15 cellular contexts compared by ENCODE assay signal in genomic region chr1:241810769-241811402, GRCh38. TPM values are rescaled to one million over a fixed set of nuclear protein-coding genes. Genes with fewer than 3 reads are reported as not detected.
DNase-seq lines count a peak whose midpoint lies in the region; ATAC-seq and TF ChIP-seq lines count a peak whose summit lies in the region.
"Had no signal": no experiment of that assay in that cellular context is flagged by ENCODE, and none has a peak within 500 bp of the region (broad histone marks: within the 10 kb centered on the region; RNA-seq: fewer than 3 reads in every experiment).

No MANE protein-coding gene starts in this region.

- DNase-seq in IMR-90 (no peak), HAP-1 (ENCODE audit: low spot score in 2 of 2) (no peak), NCI-H2196 treated with DMSO at 0.1 percent for 48 hours (lab: John Stamatoyannopoulos, UW; ENCODE audit: unreplicated experiment) (no peak), posterior cingulate gyrus (no peak), NCI-H2029 (lab: John Stamatoyannopoulos, UW) (no peak)
- DNase-seq in naive thymus-derived CD4-positive, alpha-beta T cell: no peak
- DNase-seq: activated CD4-positive, alpha-beta memory T cell treated with anti-CD3 and anti-CD28 coated beads, Interleukin-2, amount 10 ng/mL, durations not matched to agents 7 days and 5 days; activated effector memory CD4-positive, alpha-beta T cell treated with Interleukin-2 at 50 U/mL for 16 hours; NCI-H774; SJCRH30; stimulated activated naive CD8-positive, alpha-beta T cell treated with anti-CD3 and anti-CD28 coated beads, Interleukin-15, amount 100 ng/mL, for 72 hours had no signal

- H4K20me1 ChIP-seq in IMR-90 (ENCODE audit: insufficient read depth, low read length): no peaks in the 10 kb centered on the region
- H4K20me1 ChIP-seq: BLaER1 treated with 17β-estradiol and CSF1 and Interleukin-3, amounts not matched to agents 10 nM and 100 nM had no signal

- H3K36me3 Mint-ChIP-seq in naive thymus-derived CD4-positive, alpha-beta T cell: no peaks in the 10 kb centered on the region

- H3K27me3 ChIP-seq in IMR-90 (ENCODE audit: control insufficient read depth, insufficient read depth, low read length) (no peaks in the 10 kb centered on the region), HAP-1 (ENCODE audit: low read depth) (no peaks in the 10 kb centered on the region)
- no peaks in the 10 kb centered on the region for H3K27me3 ChIP-seq in naive thymus-derived CD4-positive, alpha-beta T cell (ENCODE audit: control insufficient read depth in 2 of 2, insufficient read depth in 2 of 2, low read length in 2 of 2)
- H3K27me3 ChIP-seq: BLaER1 treated with 17β-estradiol and CSF1 and Interleukin-3, amounts not matched to agents 10 nM and 100 nM; SJCRH30 had no signal

- H3K79me1 ChIP-seq in IMR-90 (ENCODE audit: low read depth in 1 of 2, low read length in 2 of 2): no peaks in the 10 kb centered on the region

- no peak overlapping the region for H4K8ac ChIP-seq in IMR-90 (ENCODE audit: low read depth in 2 of 2, low read length in 2 of 2)

- H3K27ac ChIP-seq in IMR-90 (ENCODE audit: insufficient read depth, low read length): no peak overlapping the region
- no peak overlapping the region for H3K27ac ChIP-seq in naive thymus-derived CD4-positive, alpha-beta T cell (ENCODE audit: low read depth, low read length)
- H3K27ac ChIP-seq: BLaER1 treated with 17β-estradiol and CSF1 and Interleukin-3, amounts not matched to agents 10 nM and 100 nM; SJCRH30 had no signal

- no peak for TF ChIP-seq RAD21 in IMR-90 (IDR thresholded peaks at IDR 0.05; ENCODE audit: low read length)

- no peak overlapping the region for H3K4me3 Mint-ChIP-seq in naive thymus-derived CD4-positive, alpha-beta T cell
- H3K4me3 Mint-ChIP-seq: activated CD4-positive, alpha-beta memory T cell treated with anti-CD3 and anti-CD28 coated beads, Interleukin-2, amount 10 ng/mL, durations not matched to agents 7 days and 5 days; neural crest cell; stimulated activated naive CD8-positive, alpha-beta T cell treated with anti-CD3 and anti-CD28 coated beads, Interleukin-15, amount 100 ng/mL, for 72 hours had no signal

- H3K9ac ChIP-seq in IMR-90 (ENCODE audit: low read depth, low read length): no peak overlapping the region
- H3K9ac ChIP-seq: BLaER1 treated with 17β-estradiol and CSF1 and Interleukin-3, amounts not matched to agents 10 nM and 100 nM had no signal

- WGBS in IMR-90 (ENCODE audit: extremely low coverage in 2 of 2, insufficient read length in 1 of 2), 2 experiments: 100% methylated on average over 2 of the region's 8 CpGs; no CpG with 5 or more reads in 1 of the 2 experiments

- no peak overlapping the region for H2BK20ac ChIP-seq in IMR-90 (ENCODE audit: low read depth, low read length)

- H3K4me1 ChIP-seq in IMR-90 (ENCODE audit: control insufficient read depth, insufficient read depth, low read length) (0 out of 2 replicates have a peak, but pooled peaks cover 2% of the 10 kb centered on the region), HAP-1 (no peaks in the 10 kb centered on the region)
- H3K4me1 ChIP-seq in naive thymus-derived CD4-positive, alpha-beta T cell (ENCODE audit: control insufficient read depth in 2 of 2, insufficient read depth in 2 of 2, low read length in 2 of 2): no peaks in the 10 kb centered on the region
- H3K4me1 ChIP-seq: BLaER1 treated with 17β-estradiol and CSF1 and Interleukin-3, amounts not matched to agents 10 nM and 100 nM; SJCRH30 had no signal

- H3K9me3 Mint-ChIP-seq in naive thymus-derived CD4-positive, alpha-beta T cell: no peaks in the 10 kb centered on the region
- H3K9me3 Mint-ChIP-seq: activated CD4-positive, alpha-beta memory T cell treated with anti-CD3 and anti-CD28 coated beads, Interleukin-2, amount 10 ng/mL, durations not matched to agents 7 days and 5 days; neural crest cell; stimulated activated naive CD8-positive, alpha-beta T cell treated with anti-CD3 and anti-CD28 coated beads, Interleukin-15, amount 100 ng/mL, for 72 hours had no signal

- H4K5ac ChIP-seq in IMR-90 (ENCODE audit: low read depth, low read length): no peak overlapping the region

- in situ Hi-C loops in IMR-90 (cut with MboI; ENCODE audit: low sequenced_read_pairs): no loop called here
- in situ Hi-C loops in HAP-1 (cut with MboI; ENCODE audit: low sequenced_read_pairs): no loop called here

- no peak overlapping the region for H2AFZ ChIP-seq in IMR-90 (replicated peaks; ENCODE audit: low read length, poor library complexity)

- H3K4me3 ChIP-seq in IMR-90 (ENCODE audit: insufficient read depth, low read depth, low read length) (no peak overlapping the region), HAP-1 (no peak overlapping the region)
- no peak overlapping the region for H3K4me3 ChIP-seq in naive thymus-derived CD4-positive, alpha-beta T cell (ENCODE audit: low read length)
- H3K4me3 ChIP-seq: BLaER1 treated with 17β-estradiol and CSF1 and Interleukin-3, amounts not matched to agents 10 nM and 100 nM; SJCRH30 had no signal

- BruUV-seq in IMR-90 (replicated peaks; lab: Mats Ljungman, UMichigan): no TSS peak

- H3K27ac Mint-ChIP-seq in naive thymus-derived CD4-positive, alpha-beta T cell: no peak overlapping the region
- H3K27ac Mint-ChIP-seq: activated CD4-positive, alpha-beta memory T cell treated with anti-CD3 and anti-CD28 coated beads, Interleukin-2, amount 10 ng/mL, durations not matched to agents 7 days and 5 days; stimulated activated naive CD8-positive, alpha-beta T cell treated with anti-CD3 and anti-CD28 coated beads, Interleukin-15, amount 100 ng/mL, for 72 hours had no signal

- H3K4me2 ChIP-seq in IMR-90 (ENCODE audit: low read depth, low read length): no peak overlapping the region
- H3K4me2 ChIP-seq: BLaER1 treated with 17β-estradiol and CSF1 and Interleukin-3, amounts not matched to agents 10 nM and 100 nM had no signal

- H3K9me1 ChIP-seq in IMR-90 (ENCODE audit: insufficient read depth, low read length): 0 out of 2 replicates have a peak, but pooled peaks cover 4% of the 10 kb centered on the region

- no peak overlapping the region for H2AK5ac ChIP-seq in IMR-90 (ENCODE audit: low read depth, low read length)

- no peak overlapping the region for H3K56ac ChIP-seq in IMR-90 (ENCODE audit: extremely low read depth, insufficient read depth, low read length)

- CTCF ChIA-PET in IMR-90 (lab: Yijun Ruan, JAX): interaction anchor here (1.1 kb wide), 1 partner anchor 11 kb away, joined by 3 read pairs; no protein-coding TSS in a partner anchor
- CTCF ChIA-PET in naive thymus-derived CD4-positive, alpha-beta T cell (lab: Charles Lee): no interaction called here

- H3K9me3 ChIP-seq in IMR-90 (ENCODE audit: control insufficient read depth, insufficient read depth, low read length) (no peaks in the 10 kb centered on the region), HAP-1 (no peaks in the 10 kb centered on the region)
- H3K9me3 ChIP-seq in naive thymus-derived CD4-positive, alpha-beta T cell (ENCODE audit: control insufficient read depth in 2 of 3, low read length in 3 of 3): no peaks in the 10 kb centered on the region
- H3K9me3 ChIP-seq: BLaER1 treated with 17β-estradiol and CSF1 and Interleukin-3, amounts not matched to agents 10 nM and 100 nM; SJCRH30 had no signal

- H3K4me1 Mint-ChIP-seq in naive thymus-derived CD4-positive, alpha-beta T cell: peaks cover 0 to 2% (median 0%) of the 10 kb centered on the region in 7 donors
- H3K4me1 Mint-ChIP-seq: neural crest cell; stimulated activated naive CD8-positive, alpha-beta T cell treated with anti-CD3 and anti-CD28 coated beads, Interleukin-15, amount 100 ng/mL, for 72 hours had no signal

- no peak overlapping the region for H2BK5ac ChIP-seq in IMR-90 (ENCODE audit: low read depth, low read length, poor library complexity, severe bottlenecking)

- H4K91ac ChIP-seq in IMR-90 (ENCODE audit: insufficient read depth, low read depth, low read length): no peak overlapping the region

- dilution Hi-C loops in IMR-90 (cut with HindIII; ENCODE audit: low sequenced_read_pairs, unreplicated experiment): no loop called here

- H3K27me3 Mint-ChIP-seq in naive thymus-derived CD4-positive, alpha-beta T cell: peaks cover 0 to 11% (median 0%) of the 10 kb centered on the region in 5 donors
- H3K27me3 Mint-ChIP-seq: stimulated activated naive CD8-positive, alpha-beta T cell treated with anti-CD3 and anti-CD28 coated beads, Interleukin-15, amount 100 ng/mL, for 72 hours had no signal

- H2BK15ac ChIP-seq in IMR-90 (ENCODE audit: low read depth, low read length): no peak overlapping the region

- no peaks in the 10 kb centered on the region for H3K36me3 ChIP-seq in IMR-90 (ENCODE audit: control insufficient read depth, insufficient read depth, low read length)
- no peaks in the 10 kb centered on the region for H3K36me3 ChIP-seq in naive thymus-derived CD4-positive, alpha-beta T cell (ENCODE audit: control insufficient read depth in 2 of 3, insufficient read depth in 3 of 3, low read length in 3 of 3)
- H3K36me3 ChIP-seq in HAP-1 (replicated peaks): no peaks in the 10 kb centered on the region
- H3K36me3 ChIP-seq: BLaER1 treated with 17β-estradiol and CSF1 and Interleukin-3, amounts not matched to agents 10 nM and 100 nM; SJCRH30 had no signal

- 0 out of 2 replicates have a peak overlapping the region, but pooled peaks have one; percentile 15 for H2BK120ac ChIP-seq in IMR-90 (ENCODE audit: low read depth, low read length)

- no peak for TF ChIP-seq POLR2A in IMR-90 (IDR thresholded peaks at IDR 0.05; ENCODE audit: low read depth, low read length)

- H3K23ac ChIP-seq in IMR-90 (ENCODE audit: low read depth, low read length): no peak overlapping the region

- no peak overlapping the region for H2AK9ac ChIP-seq in IMR-90 (replicated peaks; ENCODE audit: low read depth, low read length, poor library complexity)

- intact Hi-C loops in IMR-90 (cut with micrococcal nuclease): no loop called here
- intact Hi-C loops in naive thymus-derived CD4-positive, alpha-beta T cell (cut with micrococcal nuclease): no loop called here
- intact Hi-C loops in posterior cingulate gyrus (cut with DNase I): no loop called here

- no peak overlapping the region for H3K4ac ChIP-seq in IMR-90 (ENCODE audit: low read depth, low read length)

- H3K14ac ChIP-seq in IMR-90 (replicated peaks; ENCODE audit: low read depth, low read length): no peak overlapping the region

- POLR2A ChIA-PET in IMR-90 (lab: Charles Lee; ENCODE audit: unreplicated experiment): no interaction called here
- POLR2A ChIA-PET in naive thymus-derived CD4-positive, alpha-beta T cell (lab: Charles Lee): no interaction called here

- peak; percentile 55 for ATAC-seq in GM19025 (IDR thresholded peaks at IDR 0.05; ENCODE audit: low read depth, unreplicated experiment)
- peak; percentile 91 for ATAC-seq in HG02870 (IDR thresholded peaks at IDR 0.05; ENCODE audit: unreplicated experiment)
- no peak for ATAC-seq in IMR-90 (ENCODE audit: low read depth)
- peak; percentile 72 for ATAC-seq in naive thymus-derived CD4-positive, alpha-beta T cell
- ATAC-seq: stimulated activated naive CD8-positive, alpha-beta T cell treated with anti-CD3 and anti-CD28 coated beads, Interleukin-15, amount 100 ng/mL, for 72 hours had no signal

- H3K18ac ChIP-seq in IMR-90 (ENCODE audit: low read depth, low read length): no peak overlapping the region

- TF ChIP-seq CTCF in IMR-90 (conservative IDR thresholded peaks at IDR 0.05; ENCODE audit: low read depth, low read length): no peak

RNA-seq across cellular contexts. Expression of gene EXO1, which starts 37.1 kb away (rescaled TPM):
- 12.9 and 18.9 TPM in 2 replicates for total RNA-seq in IMR-90 (2012; rRNA removed)
- polyA plus RNA-seq in IMR-90 (2012; rRNA removed): 3.9 and 5.1 TPM in 2 replicates
- polyA plus RNA-seq in IMR-90 (2012; cell fraction: cytosol; rRNA removed): 1.7 and 2.8 TPM in 2 replicates
- 1.7 and 4.0 TPM in 2 replicates for polyA plus RNA-seq in IMR-90 (2012; cell fraction: nucleus; rRNA removed; ENCODE audit: low replicate concordance)
- 10 to 100 TPM in 1 of 5 experiments, 1 to 10 TPM in 2, under 1 TPM in 2; 0.11 to 29.8 (median 1.0) TPM for total RNA-seq in naive thymus-derived CD4-positive, alpha-beta T cell
- not detected for polyA plus RNA-seq in naive thymus-derived CD4-positive, alpha-beta T cell
